In the genomic region with DNA sequence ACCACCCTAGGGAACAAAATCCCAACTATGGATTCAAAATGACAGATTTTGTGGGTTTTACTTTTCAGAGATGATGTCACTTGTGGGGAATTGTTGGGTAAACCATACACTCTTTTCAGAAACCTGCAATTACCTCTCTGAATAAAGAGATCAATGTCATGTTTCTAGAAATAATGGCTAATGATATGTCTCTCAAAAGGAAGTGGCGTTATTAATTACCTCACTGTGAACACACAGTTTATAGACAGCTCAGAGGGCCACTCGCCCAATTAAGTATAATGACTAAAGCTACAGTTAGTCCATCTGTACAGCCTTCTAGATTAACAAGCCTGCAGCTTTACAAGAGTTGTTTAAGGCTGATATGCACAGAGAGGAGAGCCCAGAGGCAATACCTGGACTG, we compare ENCODE assay signal across 1 cellular context.
TF ChIP-seq lines count a peak whose summit lies in the region.

No MANE protein-coding gene starts in this region.

TF ChIP-seq in GM23338, 12 proteins besides CTCF, POLR2A, EP300 and RAD21:
- TF ChIP-seq, protein P1, sequence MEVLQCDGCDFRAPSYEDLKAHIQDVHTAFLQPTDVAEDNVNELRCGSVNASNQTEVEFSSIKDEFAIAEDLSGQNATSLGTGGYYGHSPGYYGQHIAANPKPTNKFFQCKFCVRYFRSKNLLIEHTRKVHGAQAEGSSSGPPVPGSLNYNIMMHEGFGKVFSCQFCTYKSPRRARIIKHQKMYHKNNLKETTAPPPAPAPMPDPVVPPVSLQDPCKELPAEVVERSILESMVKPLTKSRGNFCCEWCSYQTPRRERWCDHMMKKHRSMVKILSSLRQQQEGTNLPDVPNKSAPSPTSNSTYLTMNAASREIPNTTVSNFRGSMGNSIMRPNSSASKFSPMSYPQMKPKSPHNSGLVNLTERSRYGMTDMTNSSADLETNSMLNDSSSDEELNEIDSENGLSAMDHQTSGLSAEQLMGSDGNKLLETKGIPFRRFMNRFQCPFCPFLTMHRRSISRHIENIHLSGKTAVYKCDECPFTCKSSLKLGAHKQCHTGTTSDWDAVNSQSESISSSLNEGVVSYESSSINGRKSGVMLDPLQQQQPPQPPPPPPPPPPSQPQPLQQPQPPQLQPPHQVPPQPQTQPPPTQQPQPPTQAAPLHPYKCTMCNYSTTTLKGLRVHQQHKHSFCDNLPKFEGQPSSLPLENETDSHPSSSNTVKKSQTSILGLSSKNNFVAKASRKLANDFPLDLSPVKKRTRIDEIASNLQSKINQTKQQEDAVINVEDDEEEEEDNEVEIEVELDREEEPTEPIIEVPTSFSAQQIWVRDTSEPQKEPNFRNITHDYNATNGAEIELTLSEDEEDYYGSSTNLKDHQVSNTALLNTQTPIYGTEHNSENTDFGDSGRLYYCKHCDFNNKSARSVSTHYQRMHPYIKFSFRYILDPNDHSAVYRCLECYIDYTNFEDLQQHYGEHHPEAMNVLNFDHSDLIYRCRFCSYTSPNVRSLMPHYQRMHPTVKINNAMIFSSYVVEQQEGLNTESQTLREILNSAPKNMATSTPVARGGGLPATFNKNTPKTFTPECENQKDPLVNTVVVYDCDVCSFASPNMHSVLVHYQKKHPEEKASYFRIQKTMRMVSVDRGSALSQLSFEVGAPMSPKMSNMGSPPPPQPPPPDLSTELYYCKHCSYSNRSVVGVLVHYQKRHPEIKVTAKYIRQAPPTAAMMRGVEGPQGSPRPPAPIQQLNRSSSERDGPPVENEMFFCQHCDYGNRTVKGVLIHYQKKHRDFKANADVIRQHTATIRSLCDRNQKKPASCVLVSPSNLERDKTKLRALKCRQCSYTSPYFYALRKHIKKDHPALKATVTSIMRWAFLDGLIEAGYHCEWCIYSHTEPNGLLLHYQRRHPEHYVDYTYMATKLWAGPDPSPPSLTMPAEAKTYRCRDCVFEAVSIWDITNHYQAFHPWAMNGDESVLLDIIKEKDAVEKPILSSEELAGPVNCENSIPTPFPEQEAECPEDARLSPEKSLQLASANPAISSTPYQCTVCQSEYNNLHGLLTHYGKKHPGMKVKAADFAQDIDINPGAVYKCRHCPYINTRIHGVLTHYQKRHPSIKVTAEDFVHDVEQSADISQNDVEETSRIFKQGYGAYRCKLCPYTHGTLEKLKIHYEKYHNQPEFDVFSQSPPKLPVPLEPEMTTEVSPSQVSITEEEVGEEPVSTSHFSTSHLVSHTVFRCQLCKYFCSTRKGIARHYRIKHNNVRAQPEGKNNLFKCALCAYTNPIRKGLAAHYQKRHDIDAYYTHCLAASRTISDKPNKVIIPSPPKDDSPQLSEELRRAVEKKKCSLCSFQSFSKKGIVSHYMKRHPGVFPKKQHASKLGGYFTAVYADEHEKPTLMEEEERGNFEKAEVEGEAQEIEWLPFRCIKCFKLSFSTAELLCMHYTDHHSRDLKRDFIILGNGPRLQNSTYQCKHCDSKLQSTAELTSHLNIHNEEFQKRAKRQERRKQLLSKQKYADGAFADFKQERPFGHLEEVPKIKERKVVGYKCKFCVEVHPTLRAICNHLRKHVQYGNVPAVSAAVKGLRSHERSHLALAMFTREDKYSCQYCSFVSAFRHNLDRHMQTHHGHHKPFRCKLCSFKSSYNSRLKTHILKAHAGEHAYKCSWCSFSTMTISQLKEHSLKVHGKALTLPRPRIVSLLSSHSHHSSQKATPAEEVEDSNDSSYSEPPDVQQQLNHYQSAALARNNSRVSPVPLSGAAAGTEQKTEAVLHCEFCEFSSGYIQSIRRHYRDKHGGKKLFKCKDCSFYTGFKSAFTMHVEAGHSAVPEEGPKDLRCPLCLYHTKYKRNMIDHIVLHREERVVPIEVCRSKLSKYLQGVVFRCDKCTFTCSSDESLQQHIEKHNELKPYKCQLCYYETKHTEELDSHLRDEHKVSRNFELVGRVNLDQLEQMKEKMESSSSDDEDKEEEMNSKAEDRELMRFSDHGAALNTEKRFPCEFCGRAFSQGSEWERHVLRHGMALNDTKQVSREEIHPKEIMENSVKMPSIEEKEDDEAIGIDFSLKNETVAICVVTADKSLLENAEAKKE (CRISPR knock-in tag; IDR thresholded peaks at IDR 0.05): no peak
- TF ChIP-seq NANOG (IDR thresholded peaks at IDR 0.05; ENCODE audit: borderline replicate concordance) (no peak), POLR2AphosphoS5 (IDR thresholded peaks at IDR 0.05; ENCODE audit: low read depth) (no peak), CREB1 (CRISPR knock-in tag; IDR thresholded peaks at IDR 0.05; ENCODE audit: low read depth) (no peak), STAT1 (IDR thresholded peaks at IDR 0.05; ENCODE audit: unreplicated experiment) (no peak), EZH2phosphoT487 (IDR thresholded peaks at IDR 0.05; ENCODE audit: unreplicated experiment) (no peak), ETS1 (IDR thresholded peaks at IDR 0.05) (no peak), ZNF331 (CRISPR knock-in tag; IDR thresholded peaks at IDR 0.05; ENCODE audit: low read depth) (no peak), EZH2 (IDR thresholded peaks at IDR 0.05; ENCODE audit: low read depth, unreplicated experiment) (no peak), REST (IDR thresholded peaks at IDR 0.05; ENCODE audit: unreplicated experiment) (no peak), JUNB (IDR thresholded peaks at IDR 0.05; ENCODE audit: unreplicated experiment) (no peak), ZNF114 (CRISPR knock-in tag; IDR thresholded peaks at IDR 0.05) (no peak)
